7 cellular contexts compared by ENCODE assay signal in genomic region chr4:55398461-55398860, GRCh38. TPM values are rescaled to one million over a fixed set of nuclear protein-coding genes. Genes with fewer than 3 reads are reported as not detected.
DNase-seq lines count a peak whose midpoint lies in the region; ATAC-seq and TF ChIP-seq lines count a peak whose summit lies in the region.

No MANE protein-coding gene starts in this region.

- H3K27ac Mint-ChIP-seq in activated B cell treated with CpG ODN at 0.5 μM for 24 hours, result no peak overlapping the region
- no peak overlapping the region for H3K27ac Mint-ChIP-seq in stimulated activated naive B cell treated with anti-CD40 and anti-IgM and Interleukin-4, amounts not matched to agents 10 μg/mL and 1 μg/mL and 100 μg/mL, for 72 hours

- H3K4me3 ChIP-seq in HFF-Myc (replicated peaks; ENCODE audit: low read depth, low read length) (peak overlapping the region; percentile 71), right cardiac atrium (ENCODE audit: low read length) (peak overlapping the region; percentile 80)

- no peaks in the 10 kb centered on the region for H3K9me3 Mint-ChIP-seq in activated B cell treated with CpG ODN at 0.5 μM for 24 hours
- no peaks in the 10 kb centered on the region for H3K9me3 Mint-ChIP-seq in stimulated activated naive B cell treated with anti-CD40 and anti-IgM and Interleukin-4, amounts not matched to agents 10 μg/mL and 1 μg/mL and 100 μg/mL, for 72 hours

- CTCF ChIA-PET in activated B cell treated with CpG ODN at 0.5 μM for 24 hours (lab: Charles Lee), result interaction anchor here (2.2 kb wide), 1 partner anchor 52 kb away, joined by 7 read pairs; the partner anchor contains the start of gene SRD5A3

- intact Hi-C loops in activated B cell treated with CpG ODN at 0.5 μM for 24 hours (cut with micrococcal nuclease) (loop anchor here (1.0 to 5.0 kb wide), 2 partner anchors 11 to 1419 kb away; no protein-coding TSS in a partner anchor), right cardiac atrium (cut with DNase I) (loop anchor here in 1 of 4 donors (5.0 kb wide), 1 partner anchor 51 kb away; the partner anchor contains the start of gene SRD5A3)

- TF ChIP-seq CTCF in HFF-Myc (IDR thresholded peaks at IDR 0.05; ENCODE audit: low read depth, low read length, missing control alignments) (no peak), activated B cell treated with CpG ODN at 0.5 μM for 24 hours (IDR thresholded peaks at IDR 0.05) (no peak)

- peaks cover 51% of the 10 kb centered on the region for H3K4me1 Mint-ChIP-seq in activated B cell treated with CpG ODN at 0.5 μM for 24 hours
- H3K4me1 Mint-ChIP-seq in stimulated activated naive B cell treated with anti-CD40 and anti-IgM and Interleukin-4, amounts not matched to agents 10 μg/mL and 1 μg/mL and 100 μg/mL, for 72 hours, result peaks cover 30 to 43% of the 10 kb centered on the region in 2 donors

- H3K4me1 ChIP-seq in right cardiac atrium (ENCODE audit: control insufficient read depth, insufficient read depth, low read length), result peaks cover 3% of the 10 kb centered on the region

- H3K27me3 ChIP-seq in right cardiac atrium (ENCODE audit: control insufficient read depth, insufficient read depth), result no peaks in the 10 kb centered on the region

- H3K36me3 Mint-ChIP-seq in activated B cell treated with CpG ODN at 0.5 μM for 24 hours (ENCODE audit: low read depth), result peaks cover 38% of the 10 kb centered on the region
- H3K36me3 Mint-ChIP-seq in stimulated activated naive B cell treated with anti-CD40 and anti-IgM and Interleukin-4, amounts not matched to agents 10 μg/mL and 1 μg/mL and 100 μg/mL, for 72 hours, result peaks cover 8 to 31% of the 10 kb centered on the region in 2 donors

- no peaks in the 10 kb centered on the region for H3K27me3 Mint-ChIP-seq in activated B cell treated with CpG ODN at 0.5 μM for 24 hours
- H3K27me3 Mint-ChIP-seq in stimulated activated naive B cell treated with anti-CD40 and anti-IgM and Interleukin-4, amounts not matched to agents 10 μg/mL and 1 μg/mL and 100 μg/mL, for 72 hours, result no peaks in the 10 kb centered on the region

- ATAC-seq in activated B cell treated with CpG ODN at 0.5 μM for 24 hours (ENCODE audit: low read depth) (no peak), right cardiac atrium (no peak), HG02970 (IDR thresholded peaks at IDR 0.05; ENCODE audit: low FRiP score, unreplicated experiment) (no peak)
- ATAC-seq in stimulated activated naive B cell treated with anti-CD40 and anti-IgM and Interleukin-4, amounts not matched to agents 10 μg/mL and 1 μg/mL and 100 μg/mL, for 72 hours (replicated peaks), result no peak

- no peak overlapping the region for H3K27ac ChIP-seq in right cardiac atrium (ENCODE audit: low read length)

- no peak for DNase-seq in HFF-Myc (ENCODE audit: extremely low read depth, low read depth)
- DNase-seq in activated B cell treated with CpG ODN at 0.5 μM for 24 hours, result no peak
- DNase-seq in right cardiac atrium, result no peak
- no peak for DNase-seq in stimulated activated naive B cell treated with anti-CD40 and anti-IgM and Interleukin-4, amounts not matched to agents 10 μg/mL and 1 μg/mL and 100 μg/mL, for 72 hours
- no peak for DNase-seq in stimulated activated CD8-positive, alpha-beta memory T cell treated with anti-CD3 and anti-CD28 coated beads, Interleukin-4, amount 100 ng/mL, for 48 hours
- DNase-seq in Kasumi-1 (lab: John Stamatoyannopoulos, UW), result no peak

- 31% methylated on average over 1 of the region's 1 CpG for WGBS in right cardiac atrium

- H3K4me3 Mint-ChIP-seq in activated B cell treated with CpG ODN at 0.5 μM for 24 hours, result peak overlapping the region; percentile 82
- peak overlapping the region; percentile 91 to 96 for H3K4me3 Mint-ChIP-seq in stimulated activated naive B cell treated with anti-CD40 and anti-IgM and Interleukin-4, amounts not matched to agents 10 μg/mL and 1 μg/mL and 100 μg/mL, for 72 hours

- H3K9me3 ChIP-seq in right cardiac atrium (ENCODE audit: control insufficient read depth, low read length), result no peaks in the 10 kb centered on the region

- POLR2A ChIA-PET in activated B cell treated with CpG ODN at 0.5 μM for 24 hours (lab: Charles Lee), result interaction anchor here (0.8 to 0.9 kb wide), 2 partner anchors 18 to 34 kb away, joined by 4 to 7 read pairs; no protein-coding TSS in a partner anchor

RNA-seq across cellular contexts. Expression of gene TMEM165, which starts 2.7 kb away (rescaled TPM):
- total RNA-seq in activated B cell treated with CpG ODN at 0.5 μM for 24 hours, result 80.3 and 90.2 TPM in 2 replicates
- 10 to 100 TPM; 45.3 to 89.9 (median 53.1) TPM for total RNA-seq in right cardiac atrium
- 47.1 TPM for polyA plus RNA-seq in right cardiac atrium

RNA-seq across cellular contexts. Expression of gene SRD5A3, which starts 52.4 kb away (rescaled TPM):
- total RNA-seq in activated B cell treated with CpG ODN at 0.5 μM for 24 hours (4.5 and 5.7 TPM in 2 replicates), right cardiac atrium (10 to 100 TPM in 2 of 4 donors, 1 to 10 TPM in 2; 9.5 to 14.9 (median 11.0) TPM)
- 9.7 TPM for polyA plus RNA-seq in right cardiac atrium
